In genomic region chr1:114368560-114369255, GRCh38 we compare ENCODE assay signal across 10 cellular contexts.
"Had no signal": no experiment of that assay in that cellular context is flagged by ENCODE, and none has a peak within 500 bp of the region (broad histone marks: within the 10 kb centered on the region; RNA-seq: fewer than 3 reads in every experiment).

No MANE protein-coding gene starts in this region.

- H3K36me3 Mint-ChIP-seq: activated naive CD8-positive, alpha-beta T cell treated with anti-CD3 and anti-CD28 coated beads for 36 hours; stimulated activated memory B cell treated with anti-CD40 and anti-IgM and Interleukin-4, amounts not matched to agents 10 μg/mL and 1 μg/mL and 100 μg/mL, for 72 hours had no signal

- H3K27ac Mint-ChIP-seq: activated naive CD8-positive, alpha-beta T cell treated with anti-CD3 and anti-CD28 coated beads for 36 hours; stimulated activated memory B cell treated with anti-CD40 and anti-IgM and Interleukin-4, amounts not matched to agents 10 μg/mL and 1 μg/mL and 100 μg/mL, for 72 hours; T-helper 1 cell treated with Interleukin-12 subunit alpha and Interleukin-12 subunit beta and Interleukin-4 antibody, amounts not matched to agents 30 μg/mL and 1 μg/mL, for 36 hours had no signal

- H3K4me3 Mint-ChIP-seq: activated naive CD8-positive, alpha-beta T cell treated with anti-CD3 and anti-CD28 coated beads for 36 hours; stimulated activated memory B cell treated with anti-CD40 and anti-IgM and Interleukin-4, amounts not matched to agents 10 μg/mL and 1 μg/mL and 100 μg/mL, for 72 hours; T-helper 1 cell treated with Interleukin-12 subunit alpha and Interleukin-12 subunit beta and Interleukin-4 antibody, amounts not matched to agents 30 μg/mL and 1 μg/mL, for 36 hours had no signal

- H3K4me1 Mint-ChIP-seq: activated naive CD8-positive, alpha-beta T cell treated with anti-CD3 and anti-CD28 coated beads for 36 hours; stimulated activated memory B cell treated with anti-CD40 and anti-IgM and Interleukin-4, amounts not matched to agents 10 μg/mL and 1 μg/mL and 100 μg/mL, for 72 hours had no signal

- DNase-seq: activated CD4-positive, alpha-beta T cell treated with anti-CD3 and anti-CD28 coated beads for 4 hours; activated naive CD8-positive, alpha-beta T cell treated with anti-CD3 and anti-CD28 coated beads for 36 hours; anterior cingulate cortex; hippocampal formation; right cardiac atrium; substantia nigra; trophoblast cell had no signal

- FAIRE-seq: bronchial epithelial cell had no signal

- H3K27me3 Mint-ChIP-seq: activated naive CD8-positive, alpha-beta T cell treated with anti-CD3 and anti-CD28 coated beads for 36 hours had no signal
